Comparison of ENCODE assay signal across 1 cellular context in genomic region chr6:95544517-95545225, GRCh38.
TF ChIP-seq lines count a peak whose summit lies in the region.

No MANE protein-coding gene starts in this region.

TF ChIP-seq in H1, 55 proteins besides CTCF, POLR2A, EP300 and RAD21 (continued from another document):
- TF ChIP-seq CTBP2 (IDR thresholded peaks at IDR 0.05; ENCODE audit: borderline replicate concordance, insufficient read depth, insufficient read length, low read length) (no peak), SP4 (IDR thresholded peaks at IDR 0.05; ENCODE audit: low read length) (no peak), HDAC2 (IDR thresholded peaks at IDR 0.05; ENCODE audit: borderline replicate concordance in 1 of 2, low read depth in 2 of 2, low read length in 2 of 2) (no peak), CBX5 (IDR thresholded peaks at IDR 0.05; ENCODE audit: low read depth, low read length) (no peak), EGR1 (IDR thresholded peaks at IDR 0.05; ENCODE audit: borderline replicate concordance, low read depth, low read length) (no peak), CREB1 (IDR thresholded peaks at IDR 0.05) (no peak), CHD7 (IDR thresholded peaks at IDR 0.05; ENCODE audit: insufficient replicate concordance, low read length) (no peak), GABPA (IDR thresholded peaks at IDR 0.05; ENCODE audit: borderline replicate concordance, insufficient read depth, low read length) (no peak), ZNF274 (IDR thresholded peaks at IDR 0.05; ENCODE audit: borderline replicate concordance, extremely low read depth, low read length) (no peak)
